Comparison of ENCODE assay signal across 8 cellular contexts in the genomic region with DNA sequence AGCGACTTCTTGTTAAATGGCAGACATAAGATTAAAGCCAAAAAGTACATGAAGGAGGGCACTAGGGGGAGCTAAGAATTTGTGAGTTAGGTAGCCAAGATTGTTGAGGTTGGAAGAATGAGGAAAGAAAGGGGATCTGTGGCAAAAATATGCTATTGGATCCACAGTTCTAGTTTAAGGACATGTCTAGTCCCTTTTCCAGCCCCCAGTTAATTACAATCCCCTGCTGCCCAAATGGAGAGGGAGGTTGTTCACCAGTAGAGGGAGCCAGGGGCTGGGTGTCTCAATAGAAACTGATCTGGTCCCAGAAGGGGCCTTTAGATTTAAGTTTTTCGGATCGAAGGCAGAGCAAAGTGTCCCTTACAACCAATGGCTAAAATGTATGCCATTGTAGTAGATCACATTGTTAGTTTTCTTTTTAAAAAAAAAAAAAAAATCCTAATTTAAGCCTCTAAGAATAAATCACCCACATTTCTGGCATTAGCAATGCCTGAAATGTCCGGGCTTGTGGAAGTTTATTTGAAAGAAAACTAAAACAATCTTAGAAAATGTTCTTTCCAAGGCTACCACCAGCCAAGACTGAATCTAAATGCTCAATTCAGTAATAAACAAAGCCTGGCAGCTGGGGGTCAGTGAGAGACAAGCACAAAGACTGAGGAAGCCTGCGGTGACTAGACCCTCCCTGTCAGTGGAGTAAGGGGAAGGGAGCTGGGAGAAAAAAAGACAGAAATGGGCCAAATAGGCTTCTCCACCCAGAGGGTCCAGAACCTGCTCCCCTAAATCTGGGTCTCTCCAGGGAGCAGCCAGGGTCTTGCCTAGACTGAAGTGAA.
A peak's percentile ranks its signal among the peaks of the same experiment; 100 is the strongest.
DNase-seq lines count a peak whose midpoint lies in the region; ATAC-seq and TF ChIP-seq lines count a peak whose summit lies in the region.

No MANE protein-coding gene starts in this region.

- DNase-seq in AML-193 (lab: John Stamatoyannopoulos, UW): peak; percentile 17 to 31
- peak; percentile 26 for DNase-seq in HuH-7 (ENCODE audit: low spot score)
- DNase-seq in cardiac fibroblast (ENCODE audit: low read depth in 2 of 2): peak; percentile 81 to 86
- DNase-seq in midbrain (lab: John Stamatoyannopoulos, UW): peak; percentile 28
- DNase-seq in hepatic stellate cell (ENCODE audit: low spot score): no peak
- DNase-seq in NK-92 (lab: John Stamatoyannopoulos, UW; ENCODE audit: unreplicated experiment): no peak
- no peak for DNase-seq in effector CD8-positive, alpha-beta T cell (lab: John Stamatoyannopoulos, UW)

- TF ChIP-seq CTCF in cardiac fibroblast (IDR thresholded peaks at IDR 0.05; ENCODE audit: low read depth, low read length): peak; percentile 74

- no peak for ATAC-seq in GM21360 (IDR thresholded peaks at IDR 0.05; ENCODE audit: unreplicated experiment)

- H3K4me3 ChIP-seq in cardiac fibroblast (replicated peaks in 1 of 2; ENCODE audit: low read depth in 2 of 2, low read length in 2 of 2): no peak overlapping the region

Comparison
In these comparisons a context has a peak if more than half of its experiments do, and no peak if none do; other contexts are left out.
1. DNase-seq: peak in AML-193 (2 of 2), HuH-7 (single experiment), cardiac fibroblast (2 of 2) and midbrain (single experiment); none in hepatic stellate cell (single experiment), NK-92 (single experiment) and effector CD8-positive, alpha-beta T cell (single experiment).